Comparison of ENCODE assay signal across 12 cellular contexts in the genomic region with DNA sequence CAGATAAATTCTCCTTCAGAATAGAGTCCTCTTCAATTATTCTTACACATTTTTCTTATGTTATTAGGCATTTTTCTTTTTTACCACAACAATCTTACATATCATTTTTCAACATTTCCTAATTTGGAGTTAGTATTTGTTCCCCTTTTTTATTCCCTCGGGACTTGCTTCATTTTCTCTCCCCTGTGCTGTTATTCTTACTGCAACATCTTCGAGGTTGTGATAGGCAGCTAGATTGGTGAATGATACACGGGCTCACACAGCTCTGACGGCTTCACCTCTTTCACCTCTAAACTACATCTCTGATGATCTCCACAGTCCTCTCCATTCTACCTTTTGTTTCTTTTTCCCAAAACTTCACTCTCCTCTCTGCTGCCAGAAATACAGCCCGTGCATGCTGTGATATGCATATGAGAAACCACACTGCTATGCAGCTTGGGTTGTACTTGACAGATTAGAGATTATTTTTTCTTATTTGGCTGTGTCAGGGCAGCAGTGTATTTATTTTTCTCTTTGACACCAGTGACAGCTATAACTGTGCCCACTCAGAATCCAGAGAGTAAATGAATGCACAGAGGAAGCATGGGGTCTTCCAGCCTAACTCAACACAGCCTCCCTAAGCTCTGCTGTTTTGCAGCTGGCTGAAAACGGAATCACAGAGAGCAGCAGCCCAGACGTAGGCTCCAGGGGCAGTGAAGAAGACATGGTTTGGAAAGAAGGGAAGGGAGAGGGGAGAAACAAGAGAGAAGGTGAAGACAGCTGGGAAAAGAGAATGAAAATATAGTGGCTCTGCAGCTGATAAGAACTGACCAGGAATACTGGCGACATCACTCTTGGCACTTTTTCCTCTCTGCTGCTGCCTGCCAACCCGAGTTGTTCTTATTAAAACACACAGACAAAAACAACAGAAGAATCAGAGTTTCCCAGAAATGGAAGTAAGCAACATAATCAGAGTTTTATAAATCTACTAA.
DNase-seq lines count a peak whose midpoint lies in the region; ATAC-seq and TF ChIP-seq lines count a peak whose summit lies in the region.
"Had no signal": no experiment of that assay in that cellular context is flagged by ENCODE, and none has a peak within 500 bp of the region (broad histone marks: within the 10 kb centered on the region; RNA-seq: fewer than 3 reads in every experiment).

No MANE protein-coding gene starts in this region.

- CTCF ChIA-PET in WTC11 (lab: Charles Lee), result interaction anchor here (1.2 kb wide), 1 partner anchor 11 kb away, joined by 3 read pairs; no protein-coding TSS in a partner anchor

- 0 out of 2 replicates have a peak, but pooled peaks cover 3% of the 10 kb centered on the region for H3K9me3 ChIP-seq in DOHH2 (ENCODE audit: control insufficient read depth, insufficient read depth, low read length)
- H3K9me3 ChIP-seq in cardiac muscle cell (ENCODE audit: low read depth), result no peaks in the 10 kb centered on the region
- no peaks in the 10 kb centered on the region for H3K9me3 ChIP-seq in colonic mucosa

- peaks cover 36% of the 10 kb centered on the region for H3K4me1 Mint-ChIP-seq in WTC11
- no peaks in the 10 kb centered on the region for H3K4me1 Mint-ChIP-seq in progenitor cell of endocrine pancreas (ENCODE audit: low read depth)

- no peak overlapping the region for H3K9ac ChIP-seq in colonic mucosa (ENCODE audit: low read depth in 2 of 2, low read length in 2 of 2)

- 0 out of 2 replicates have a peak, but pooled peaks cover 3% of the 10 kb centered on the region for H3K36me3 Mint-ChIP-seq in WTC11
- no peaks in the 10 kb centered on the region for H3K36me3 Mint-ChIP-seq in progenitor cell of endocrine pancreas (ENCODE audit: insufficient read depth)

- intact Hi-C loops in colonic mucosa (cut with DNase I), result no loop called here

- H3K9me3 Mint-ChIP-seq in WTC11 (peaks cover 15% of the 10 kb centered on the region), progenitor cell of endocrine pancreas (ENCODE audit: low read depth) (no peaks in the 10 kb centered on the region)

- H3K4me3 ChIP-seq in DOHH2 (ENCODE audit: low read length) (no peak overlapping the region), cardiac muscle cell (no peak overlapping the region), colonic mucosa (no peak overlapping the region)

- ATAC-seq in WTC11, result peak; percentile 69
- ATAC-seq in GM21390 (IDR thresholded peaks at IDR 0.05; ENCODE audit: unreplicated experiment), result no peak
- no peak for ATAC-seq in GM21619 (IDR thresholded peaks at IDR 0.05; ENCODE audit: unreplicated experiment)

- POLR2A ChIA-PET in WTC11 (lab: Charles Lee), result no interaction called here

- no peaks in the 10 kb centered on the region for H3K36me3 ChIP-seq in DOHH2 (ENCODE audit: control insufficient read depth, low read length)
- no peaks in the 10 kb centered on the region for H3K36me3 ChIP-seq in cardiac muscle cell
- no peaks in the 10 kb centered on the region for H3K36me3 ChIP-seq in colonic mucosa

- H3K27me3 Mint-ChIP-seq in WTC11 (ENCODE audit: low read depth), result no peaks in the 10 kb centered on the region
- peaks cover 7% of the 10 kb centered on the region for H3K27me3 Mint-ChIP-seq in progenitor cell of endocrine pancreas

- 0 out of 2 replicates have a peak overlapping the region, but pooled peaks have one; percentile 11 for H3K4me2 ChIP-seq in DOHH2 (ENCODE audit: low read length)

- no peaks in the 10 kb centered on the region for H4K20me1 ChIP-seq in DOHH2 (ENCODE audit: control insufficient read depth, insufficient read depth, low read depth, low read length)

- no peaks in the 10 kb centered on the region for H3K79me2 ChIP-seq in DOHH2 (ENCODE audit: control insufficient read depth, low read length)

- H3K27me3 ChIP-seq in DOHH2 (ENCODE audit: control insufficient read depth, low read length) (peaks cover 8% of the 10 kb centered on the region), cardiac muscle cell (no peaks in the 10 kb centered on the region), colonic mucosa (no peaks in the 10 kb centered on the region)

- TF ChIP-seq CTCF in DOHH2 (IDR thresholded peaks at IDR 0.05; ENCODE audit: low read depth, low read length, poor library complexity, severe bottlenecking), result no peak
- TF ChIP-seq CTCF in WTC11 (IDR thresholded peaks at IDR 0.05), result no peak
- no peak for TF ChIP-seq CTCF in cardiac muscle cell (IDR thresholded peaks at IDR 0.05; ENCODE audit: low read depth, low read length)
- TF ChIP-seq CTCF in progenitor cell of endocrine pancreas (IDR thresholded peaks at IDR 0.05; ENCODE audit: unreplicated experiment), result no peak
- TF ChIP-seq CTCF in colonic mucosa (IDR thresholded peaks at IDR 0.05), result no peak

- H3K4me1 ChIP-seq in DOHH2 (ENCODE audit: control insufficient read depth, low read length) (peaks cover 5% of the 10 kb centered on the region), cardiac muscle cell (ENCODE audit: low read depth) (no peaks in the 10 kb centered on the region), colonic mucosa (no peaks in the 10 kb centered on the region)

- H3K4me3 Mint-ChIP-seq in WTC11, result no peak overlapping the region
- no peak overlapping the region for H3K4me3 Mint-ChIP-seq in progenitor cell of endocrine pancreas (ENCODE audit: low read depth)
- H3K4me3 Mint-ChIP-seq: HFFc6 had no signal

- no peak overlapping the region for H3K27ac Mint-ChIP-seq in WTC11
- peak overlapping the region; percentile 1 for H3K27ac Mint-ChIP-seq in progenitor cell of endocrine pancreas
- H3K27ac Mint-ChIP-seq: HFFc6 had no signal

- H3K27ac ChIP-seq in DOHH2 (ENCODE audit: low read depth, low read length), result no peak overlapping the region
- H3K27ac ChIP-seq in cardiac muscle cell, result peak overlapping the region; percentile 48
- H3K27ac ChIP-seq in colonic mucosa, result no peak overlapping the region

- no peak for DNase-seq in WTC11 (ENCODE audit: low spot score)
- peak; percentile 16 to 68 for DNase-seq in cardiac muscle cell (ENCODE audit: low read depth in 1 of 2, low spot score in 1 of 2)
- no peak for DNase-seq in progenitor cell of endocrine pancreas (ENCODE audit: low spot score, unreplicated experiment)
- no peak for DNase-seq in T-helper 9 cell
- no peak for DNase-seq in colonic mucosa
- DNase-seq: COR-L47, erythroblast, HFFc6, NCI-H82 had no signal

- H3K9me2 ChIP-seq in DOHH2 (replicated peaks; ENCODE audit: control insufficient read depth, low read length), result no peaks in the 10 kb centered on the region

- H3F3A ChIP-seq in DOHH2 (ENCODE audit: control insufficient read depth, insufficient read depth), result no peaks in the 10 kb centered on the region

TF ChIP-seq in WTC11, 78 proteins besides CTCF, POLR2A, EP300 and RAD21 (continues in another document):
- TF ChIP-seq, protein P1, sequence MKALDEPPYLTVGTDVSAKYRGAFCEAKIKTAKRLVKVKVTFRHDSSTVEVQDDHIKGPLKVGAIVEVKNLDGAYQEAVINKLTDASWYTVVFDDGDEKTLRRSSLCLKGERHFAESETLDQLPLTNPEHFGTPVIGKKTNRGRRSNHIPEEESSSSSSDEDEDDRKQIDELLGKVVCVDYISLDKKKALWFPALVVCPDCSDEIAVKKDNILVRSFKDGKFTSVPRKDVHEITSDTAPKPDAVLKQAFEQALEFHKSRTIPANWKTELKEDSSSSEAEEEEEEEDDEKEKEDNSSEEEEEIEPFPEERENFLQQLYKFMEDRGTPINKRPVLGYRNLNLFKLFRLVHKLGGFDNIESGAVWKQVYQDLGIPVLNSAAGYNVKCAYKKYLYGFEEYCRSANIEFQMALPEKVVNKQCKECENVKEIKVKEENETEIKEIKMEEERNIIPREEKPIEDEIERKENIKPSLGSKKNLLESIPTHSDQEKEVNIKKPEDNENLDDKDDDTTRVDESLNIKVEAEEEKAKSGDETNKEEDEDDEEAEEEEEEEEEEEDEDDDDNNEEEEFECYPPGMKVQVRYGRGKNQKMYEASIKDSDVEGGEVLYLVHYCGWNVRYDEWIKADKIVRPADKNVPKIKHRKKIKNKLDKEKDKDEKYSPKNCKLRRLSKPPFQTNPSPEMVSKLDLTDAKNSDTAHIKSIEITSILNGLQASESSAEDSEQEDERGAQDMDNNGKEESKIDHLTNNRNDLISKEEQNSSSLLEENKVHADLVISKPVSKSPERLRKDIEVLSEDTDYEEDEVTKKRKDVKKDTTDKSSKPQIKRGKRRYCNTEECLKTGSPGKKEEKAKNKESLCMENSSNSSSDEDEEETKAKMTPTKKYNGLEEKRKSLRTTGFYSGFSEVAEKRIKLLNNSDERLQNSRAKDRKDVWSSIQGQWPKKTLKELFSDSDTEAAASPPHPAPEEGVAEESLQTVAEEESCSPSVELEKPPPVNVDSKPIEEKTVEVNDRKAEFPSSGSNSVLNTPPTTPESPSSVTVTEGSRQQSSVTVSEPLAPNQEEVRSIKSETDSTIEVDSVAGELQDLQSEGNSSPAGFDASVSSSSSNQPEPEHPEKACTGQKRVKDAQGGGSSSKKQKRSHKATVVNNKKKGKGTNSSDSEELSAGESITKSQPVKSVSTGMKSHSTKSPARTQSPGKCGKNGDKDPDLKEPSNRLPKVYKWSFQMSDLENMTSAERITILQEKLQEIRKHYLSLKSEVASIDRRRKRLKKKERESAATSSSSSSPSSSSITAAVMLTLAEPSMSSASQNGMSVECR (CRISPR knock-in tag; IDR thresholded peaks at IDR 0.05; ENCODE audit: borderline replicate concordance), result no peak
- no peak for TF ChIP-seq GTF2I (CRISPR knock-in tag; conservative IDR thresholded peaks at IDR 0.05)
- TF ChIP-seq ZNF423 (CRISPR knock-in tag; IDR thresholded peaks at IDR 0.05), result no peak
- no peak for TF ChIP-seq GABPB1 (CRISPR knock-in tag; IDR thresholded peaks at IDR 0.05)

Comparison
In these comparisons a context has a peak if more than half of its experiments do, and no peak if none do; other contexts are left out.
1. DNase-seq: peak in cardiac muscle cell (2 of 2); none in WTC11 (single experiment), progenitor cell of endocrine pancreas (single experiment), T-helper 9 cell (single experiment) and colonic mucosa (single experiment).